8 cellular contexts compared by ENCODE assay signal in genomic region chr6:122798099-122798641, GRCh38. TPM values are rescaled to one million over a fixed set of nuclear protein-coding genes. Genes with fewer than 3 reads are reported as not detected.
A peak's percentile ranks its signal among the peaks of the same experiment; 100 is the strongest.
DNase-seq lines count a peak whose midpoint lies in the region; ATAC-seq, FAIRE-seq and TF ChIP-seq lines count a peak whose summit lies in the region.

No MANE protein-coding gene starts in this region.

- no peaks in the 10 kb centered on the region for H3K36me3 ChIP-seq in bronchial epithelial cell (ENCODE audit: control insufficient read depth, insufficient read depth, low read length)

- ATAC-seq in GM21367 (IDR thresholded peaks at IDR 0.05; ENCODE audit: unreplicated experiment) = peak; percentile 57

- no peaks in the 10 kb centered on the region for H3K27me3 ChIP-seq in bronchial epithelial cell (ENCODE audit: control insufficient read depth, insufficient read depth, low read length)

- peak; percentile 90 for FAIRE-seq in bronchial epithelial cell (lab: Jason Lieb, UNC)

- H3K4me3 ChIP-seq in GM12865 (ENCODE audit: low read depth, low read length) (no peak overlapping the region), bronchial epithelial cell (ENCODE audit: low read depth, low read length) (no peak overlapping the region), skeletal muscle cell (ENCODE audit: low read depth, low read length) (no peak overlapping the region)

- TF ChIP-seq CTCF in GM12865 (IDR thresholded peaks at IDR 0.05; ENCODE audit: insufficient read depth, low read depth, low read length, missing control alignments) (no peak), bronchial epithelial cell (IDR thresholded peaks at IDR 0.05; ENCODE audit: insufficient read depth, low read length, severe bottlenecking) (no peak)

- DNase-seq in GM12865 (ENCODE audit: low read depth) = peak; percentile 14
- DNase-seq in HPDE6-E6E7 (ENCODE audit: extremely low spot score) = peak; percentile 68
- DNase-seq in bronchial epithelial cell (ENCODE audit: low read depth) = peak; percentile 90
- DNase-seq in skeletal muscle cell (ENCODE audit: low read depth) = peak; percentile 74
- DNase-seq in C1 segment of cervical spinal cord (lab: John Stamatoyannopoulos, UW) = no peak
- no peak for DNase-seq in COLO829 (ENCODE audit: low spot score)
- DNase-seq in RPMI8226 = no peak

RNA-seq across cellular contexts. Expression of gene SMPDL3A, which starts 9.1 kb away (rescaled TPM):
- 6.0 and 7.4 TPM in 2 replicates for total RNA-seq in bronchial epithelial cell

RNA-seq across cellular contexts. Expression of gene FABP7, which starts 18.7 kb away (rescaled TPM):
- total RNA-seq in bronchial epithelial cell = not detected in 2 replicates

Comparison
In these comparisons a context has a peak if more than half of its experiments do, and no peak if none do; other contexts are left out.
1. DNase-seq: peak in GM12865 (single experiment), HPDE6-E6E7 (single experiment), bronchial epithelial cell (single experiment) and skeletal muscle cell (single experiment); none in C1 segment of cervical spinal cord (0 of 14), COLO829 (single experiment) and RPMI8226 (single experiment).